ENCODE assay signal across 9 cellular contexts in the genomic region with DNA sequence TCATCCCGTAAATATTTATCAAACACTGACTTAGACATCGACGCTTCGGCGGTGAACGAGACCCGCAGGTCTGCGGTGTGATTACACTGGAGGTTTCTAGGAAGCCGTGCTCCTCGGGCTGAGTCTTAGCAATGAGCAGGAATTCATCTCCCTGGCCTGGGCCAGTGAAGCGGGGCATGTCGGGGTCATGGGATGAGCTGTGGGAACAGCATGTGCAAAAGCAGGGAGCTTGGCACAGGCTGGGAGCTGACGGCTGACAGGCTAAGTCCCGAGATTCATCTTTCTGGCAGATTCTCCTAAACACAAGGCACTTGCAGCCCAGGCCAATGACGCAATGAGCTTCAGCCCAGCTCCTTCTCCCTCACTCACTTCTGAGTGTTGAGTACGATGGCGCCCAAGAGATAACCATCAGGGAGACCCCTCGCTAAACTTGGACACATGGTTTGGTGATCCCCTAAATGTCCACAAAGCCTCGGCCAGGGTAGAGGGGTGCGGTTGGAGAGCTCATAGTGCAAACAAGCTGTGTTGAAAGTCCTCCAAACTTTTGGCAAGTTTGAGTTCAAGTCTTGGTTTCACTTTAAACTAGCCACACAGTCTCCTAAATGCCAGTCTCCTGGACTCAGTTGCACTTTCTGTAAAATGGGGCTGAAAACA. TPM values are rescaled to one million over a fixed set of nuclear protein-coding genes. Genes with fewer than 3 reads are reported as not detected.
A peak's percentile ranks its signal among the peaks of the same experiment; 100 is the strongest.
DNase-seq lines count a peak whose midpoint lies in the region; ATAC-seq and TF ChIP-seq lines count a peak whose summit lies in the region.
"Had no signal": no experiment of that assay in that cellular context is flagged by ENCODE, and none has a peak within 500 bp of the region (broad histone marks: within the 10 kb centered on the region; RNA-seq: fewer than 3 reads in every experiment).

No MANE protein-coding gene starts in this region.

- DNase-seq in body of pancreas = peak; percentile 35 to 72 (median 56)
- DNase-seq in left colon = peak; percentile 59 to 92
- DNase-seq in smooth muscle cell (lab: John Stamatoyannopoulos, UW; ENCODE audit: unreplicated experiment) = peak; percentile 19
- DNase-seq in UCSD-AML1 (lab: John Stamatoyannopoulos, UW; ENCODE audit: unreplicated experiment) = no peak
- no peak for DNase-seq in NCI-H128 (lab: John Stamatoyannopoulos, UW; ENCODE audit: unreplicated experiment)
- DNase-seq: activated CD4-positive, alpha-beta T cell treated with anti-CD3 and anti-CD28 coated beads, Interleukin-2, amount 50 U/mL, for 1 hour had no signal

- TF ChIP-seq CTCF in HEK293 (tag by site-specific recombination; IDR thresholded peaks at IDR 0.05) (no peak), body of pancreas (IDR thresholded peaks at IDR 0.05) (no peak), smooth muscle cell (IDR thresholded peaks at IDR 0.05; ENCODE audit: borderline replicate concordance, insufficient read depth, poor library complexity, severe bottlenecking) (no peak)

- no peaks in the 10 kb centered on the region for H3K9me3 ChIP-seq in HEK293 (ENCODE audit: control insufficient read depth, insufficient read depth, low read depth, low read length)
- no peaks in the 10 kb centered on the region for H3K9me3 ChIP-seq in body of pancreas
- no peaks in the 10 kb centered on the region for H3K9me3 ChIP-seq in smooth muscle cell (replicated peaks; ENCODE audit: low read depth)

- WGBS in body of pancreas, 2 donors = 54 to 64% methylated on average over 20 of the region's 20 CpGs
- 32% methylated on average over 20 of the region's 20 CpGs for WGBS in smooth muscle cell (ENCODE audit: low lambda C conversion rate)

- peak overlapping the region; percentile 68 for H3K4me2 ChIP-seq in smooth muscle cell

- H3K4me3 ChIP-seq in HEK293 (ENCODE audit: low read depth, low read length) (no peak overlapping the region), body of pancreas (no peak overlapping the region), smooth muscle cell (peak overlapping the region; percentile 12)

- H2AFZ ChIP-seq in smooth muscle cell (ENCODE audit: low read depth) = no peak overlapping the region

- intact Hi-C loops in body of pancreas (cut with DNase I) (no loop called here), left colon (cut with DNase I, micrococcal nuclease) (no loop called here)

- H3K9ac ChIP-seq in smooth muscle cell (ENCODE audit: low read depth) = peak overlapping the region; percentile 7

- peaks cover 63% of the 10 kb centered on the region for H3K79me2 ChIP-seq in smooth muscle cell (ENCODE audit: low read depth)

- H3K27ac ChIP-seq in HEK293 (ENCODE audit: extremely low read depth, low read depth, low read length) = no peak overlapping the region
- peak overlapping the region in 2 of 4 donors; percentile 42 to 51 for H3K27ac ChIP-seq in body of pancreas
- peak overlapping the region; percentile 95 for H3K27ac ChIP-seq in smooth muscle cell (ENCODE audit: low read depth)

- H4K20me1 ChIP-seq in smooth muscle cell (ENCODE audit: low read depth) = peaks cover 40% of the 10 kb centered on the region

- CTCF ChIA-PET in HEK293 (lab: Yijun Ruan, JAX) = no interaction called here

- H3F3A ChIP-seq in smooth muscle cell (ENCODE audit: low read depth) = peaks cover 54% of the 10 kb centered on the region

- H3K27me3 ChIP-seq in body of pancreas (no peaks in the 10 kb centered on the region), smooth muscle cell (ENCODE audit: low read depth) (no peaks in the 10 kb centered on the region)

- H3K36me3 ChIP-seq in HEK293 (ENCODE audit: control insufficient read depth in 2 of 2, insufficient read depth in 1 of 2, low read length in 2 of 2) (no peaks in the 10 kb centered on the region), body of pancreas (replicated peaks in 1 of 2; ENCODE audit: insufficient read depth in 1 of 2, low read depth in 2 of 2) (no peaks in the 10 kb centered on the region), smooth muscle cell (ENCODE audit: low read depth) (no peaks in the 10 kb centered on the region)

- ATAC-seq in body of pancreas = peak; percentile 52
- ATAC-seq in left colon = peak; percentile 47
- ATAC-seq in GM21381 (IDR thresholded peaks at IDR 0.05; ENCODE audit: unreplicated experiment) = no peak
- no peak for ATAC-seq in GM18873 (IDR thresholded peaks at IDR 0.05; ENCODE audit: low FRiP score, unreplicated experiment)

- H3K4me1 ChIP-seq in HEK293 (ENCODE audit: control insufficient read depth, insufficient read depth, low read length) = no peaks in the 10 kb centered on the region
- no peaks in the 10 kb centered on the region for H3K4me1 ChIP-seq in body of pancreas
- peaks cover 30% of the 10 kb centered on the region for H3K4me1 ChIP-seq in smooth muscle cell (ENCODE audit: low read depth)

- POLR2A ChIA-PET in HEK293 (lab: Yijun Ruan, JAX) = interaction anchor here (0.7 kb wide), 1 partner anchor 13 kb away, joined by 3 read pairs; a partner anchor contains a TSS

- TF ChIP-seq POLR2A in body of pancreas (IDR thresholded peaks at IDR 0.05) = no peak

TF ChIP-seq in HEK293, 187 proteins besides CTCF, POLR2A, EP300 and RAD21:
- TF ChIP-seq KLF10 (tag by site-specific recombination; IDR thresholded peaks at IDR 0.05) = no peak
- TF ChIP-seq, protein P1, sequence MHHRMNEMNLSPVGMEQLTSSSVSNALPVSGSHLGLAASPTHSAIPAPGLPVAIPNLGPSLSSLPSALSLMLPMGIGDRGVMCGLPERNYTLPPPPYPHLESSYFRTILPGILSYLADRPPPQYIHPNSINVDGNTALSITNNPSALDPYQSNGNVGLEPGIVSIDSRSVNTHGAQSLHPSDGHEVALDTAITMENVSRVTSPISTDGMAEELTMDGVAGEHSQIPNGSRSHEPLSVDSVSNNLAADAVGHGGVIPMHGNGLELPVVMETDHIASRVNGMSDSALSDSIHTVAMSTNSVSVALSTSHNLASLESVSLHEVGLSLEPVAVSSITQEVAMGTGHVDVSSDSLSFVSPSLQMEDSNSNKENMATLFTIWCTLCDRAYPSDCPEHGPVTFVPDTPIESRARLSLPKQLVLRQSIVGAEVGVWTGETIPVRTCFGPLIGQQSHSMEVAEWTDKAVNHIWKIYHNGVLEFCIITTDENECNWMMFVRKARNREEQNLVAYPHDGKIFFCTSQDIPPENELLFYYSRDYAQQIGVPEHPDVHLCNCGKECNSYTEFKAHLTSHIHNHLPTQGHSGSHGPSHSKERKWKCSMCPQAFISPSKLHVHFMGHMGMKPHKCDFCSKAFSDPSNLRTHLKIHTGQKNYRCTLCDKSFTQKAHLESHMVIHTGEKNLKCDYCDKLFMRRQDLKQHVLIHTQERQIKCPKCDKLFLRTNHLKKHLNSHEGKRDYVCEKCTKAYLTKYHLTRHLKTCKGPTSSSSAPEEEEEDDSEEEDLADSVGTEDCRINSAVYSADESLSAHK (tag by site-specific recombination; IDR thresholded peaks at IDR 0.05) = peak; percentile 82

RNA-seq across cellular contexts. Expression of a gene that starts 12.8 kb away (rescaled TPM):
- total RNA-seq in body of pancreas = 100 to 1,000 TPM in 1 of 2 donors, 10 to 100 TPM in 1; 27.5 to 129 TPM
- total RNA-seq in left colon = 10 to 100 TPM; 27.2 to 31.6 TPM
- 63.1 and 104 TPM in 2 replicates for total RNA-seq in smooth muscle cell
- polyA plus RNA-seq in smooth muscle cell = 79.7 and 105 TPM in 2 replicates

Comparison
In these comparisons a context has a peak if more than half of its experiments do, and no peak if none do; other contexts are left out.
1. ATAC-seq: peak in body of pancreas (single experiment) and left colon (single experiment); none in GM21381 (single experiment) and GM18873 (single experiment).
2. DNase-seq: peak in body of pancreas (4 of 4), left colon (2 of 2) and smooth muscle cell (single experiment); none in UCSD-AML1 (single experiment) and NCI-H128 (single experiment).